Comparison of ENCODE assay signal across 16 cellular contexts in the genomic region with DNA sequence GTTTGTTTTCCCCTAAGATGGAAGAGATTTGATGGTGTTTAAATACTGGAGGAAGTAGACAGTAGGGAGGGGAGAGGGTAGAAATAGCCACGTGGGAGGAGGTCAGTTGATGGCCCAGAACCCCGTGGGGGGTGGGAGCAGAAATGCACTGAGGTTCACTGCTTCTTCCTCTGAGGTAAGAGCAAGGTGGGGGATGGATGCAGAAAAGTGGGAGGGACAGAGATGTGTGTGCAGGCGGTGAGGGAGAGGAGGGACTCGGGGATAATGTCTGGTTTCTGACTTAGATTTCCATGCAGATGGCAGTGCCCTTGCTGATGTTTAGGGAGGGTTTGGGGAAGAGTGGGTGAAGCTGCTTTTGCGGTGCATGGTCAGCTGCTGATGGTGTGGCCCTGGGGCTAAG.
"Had no signal": no experiment of that assay in that cellular context is flagged by ENCODE, and none has a peak within 500 bp of the region (broad histone marks: within the 10 kb centered on the region; RNA-seq: fewer than 3 reads in every experiment).

No MANE protein-coding gene starts in this region.

- H3K9me3 Mint-ChIP-seq: activated CD4-positive, alpha-beta memory T cell treated with anti-CD3 and anti-CD28 coated beads, Interleukin-2, amount 10 ng/mL, durations not matched to agents 7 days and 5 days; natural killer cell; stimulated activated naive B cell treated with anti-CD40 and anti-IgM and Interleukin-4, amounts not matched to agents 10 μg/mL and 1 μg/mL and 100 μg/mL, for 72 hours; type B pancreatic cell had no signal

- H3K4me1 ChIP-seq: ascending aorta, colonic mucosa, psoas muscle, right lobe of liver had no signal

- H3K4me1 Mint-ChIP-seq: activated CD4-positive, alpha-beta memory T cell treated with anti-CD3 and anti-CD28 coated beads, Interleukin-2, amount 10 ng/mL, durations not matched to agents 7 days and 5 days; activated naive CD8-positive, alpha-beta T cell treated with anti-CD3 and anti-CD28 coated beads, Interleukin-2, amount 10 ng/mL, durations not matched to agents 7 days and 5 days; natural killer cell had no signal

- H3K36me3 ChIP-seq: ascending aorta, colonic mucosa, right lobe of liver had no signal

- H2AFZ ChIP-seq: hepatocyte had no signal

- H3K4me3 ChIP-seq: ascending aorta, colonic mucosa, hepatocyte, psoas muscle, right lobe of liver had no signal

- H3K4me2 ChIP-seq: hepatocyte had no signal

- H3K4me3 Mint-ChIP-seq: activated CD4-positive, alpha-beta memory T cell treated with anti-CD3 and anti-CD28 coated beads, Interleukin-2, amount 10 ng/mL, durations not matched to agents 7 days and 5 days; activated naive CD8-positive, alpha-beta T cell treated with anti-CD3 and anti-CD28 coated beads, Interleukin-2, amount 10 ng/mL, durations not matched to agents 7 days and 5 days; natural killer cell; stimulated activated naive B cell treated with anti-CD40 and anti-IgM and Interleukin-4, amounts not matched to agents 10 μg/mL and 1 μg/mL and 100 μg/mL, for 72 hours; type B pancreatic cell had no signal

- H3K27ac Mint-ChIP-seq: activated CD4-positive, alpha-beta memory T cell treated with anti-CD3 and anti-CD28 coated beads, Interleukin-2, amount 10 ng/mL, durations not matched to agents 7 days and 5 days; activated naive CD8-positive, alpha-beta T cell treated with anti-CD3 and anti-CD28 coated beads, Interleukin-2, amount 10 ng/mL, durations not matched to agents 7 days and 5 days; natural killer cell; stimulated activated naive B cell treated with anti-CD40 and anti-IgM and Interleukin-4, amounts not matched to agents 10 μg/mL and 1 μg/mL and 100 μg/mL, for 72 hours; type B pancreatic cell had no signal

- DNase-seq: activated CD4-positive, alpha-beta memory T cell treated with anti-CD3 and anti-CD28 coated beads, Interleukin-2, amount 10 ng/mL, durations not matched to agents 7 days and 5 days; activated CD4-positive, alpha-beta T cell treated with anti-CD3 and anti-CD28 coated beads for 1 hour; activated CD8-positive, alpha-beta memory T cell treated with anti-CD3 and anti-CD28 coated beads, Interleukin-2, amount 50 U/mL, for 4 hours; activated naive CD8-positive, alpha-beta T cell treated with anti-CD3 and anti-CD28 coated beads, Interleukin-2, amount 10 ng/mL, durations not matched to agents 7 days and 5 days; colonic mucosa; effector CD4-positive, alpha-beta T cell; kidney glomerular epithelial cell; natural killer cell; psoas muscle; right lobe of liver; stimulated activated CD4-positive, alpha-beta T cell treated with anti-CD3 and anti-CD28 coated beads, Interleukin-2, amount 100 ng/mL, for 24 hours; stimulated activated naive B cell treated with anti-CD40 and anti-IgM and Interleukin-4, amounts not matched to agents 10 μg/mL and 1 μg/mL and 100 μg/mL, for 72 hours; substantia nigra had no signal

- H3K9me3 ChIP-seq: ascending aorta, colonic mucosa, psoas muscle, right lobe of liver had no signal

- H3K27ac ChIP-seq: ascending aorta, colonic mucosa, hepatocyte, psoas muscle, right lobe of liver had no signal

- H3K79me2 ChIP-seq: hepatocyte had no signal

- H3K27me3 ChIP-seq: ascending aorta, colonic mucosa, hepatocyte, right lobe of liver had no signal

- H3K36me3 Mint-ChIP-seq: activated naive CD8-positive, alpha-beta T cell treated with anti-CD3 and anti-CD28 coated beads, Interleukin-2, amount 10 ng/mL, durations not matched to agents 7 days and 5 days; natural killer cell; stimulated activated naive B cell treated with anti-CD40 and anti-IgM and Interleukin-4, amounts not matched to agents 10 μg/mL and 1 μg/mL and 100 μg/mL, for 72 hours had no signal

- H3K27me3 Mint-ChIP-seq: type B pancreatic cell had no signal
